In the genomic region with DNA sequence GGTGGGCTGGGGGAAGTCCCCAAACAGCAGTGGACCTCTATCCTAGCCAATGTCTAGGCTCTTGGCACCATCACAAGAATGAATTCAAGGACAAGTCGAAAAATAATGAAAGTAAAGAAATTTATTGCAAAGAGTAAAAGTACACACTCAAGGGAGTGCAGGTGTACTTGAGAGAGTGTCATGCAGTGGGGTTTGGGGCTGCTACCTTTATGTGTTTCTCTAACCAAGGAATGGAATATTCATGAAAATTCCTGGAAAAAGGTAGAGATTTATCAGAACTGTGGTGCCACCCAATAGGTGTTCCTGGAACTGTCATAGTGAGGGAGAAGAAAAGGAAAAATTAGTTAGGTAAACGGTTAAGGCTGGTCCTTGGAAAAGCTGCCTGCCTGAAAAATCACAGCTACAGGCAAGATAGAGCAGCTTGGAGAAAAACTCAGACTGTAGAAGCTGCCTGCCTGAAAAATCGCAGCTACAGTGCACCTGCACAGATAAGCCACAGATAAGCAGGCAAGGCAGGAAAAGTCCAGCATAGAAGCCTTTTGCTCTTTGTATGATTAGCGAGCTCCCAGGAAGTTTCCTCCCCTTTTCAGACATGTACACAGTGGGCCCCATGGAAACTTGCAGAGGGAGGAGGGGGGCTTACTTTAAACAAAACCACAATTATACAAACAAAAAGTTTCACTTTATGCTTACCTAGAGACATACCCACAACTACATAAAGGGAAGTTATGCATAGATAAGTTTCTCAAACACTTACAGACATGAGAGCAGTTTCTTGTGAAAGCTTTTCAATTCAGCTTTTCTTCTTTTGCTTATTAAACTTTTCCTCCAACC, we compare ENCODE assay signal across 10 cellular contexts.
A peak's percentile ranks its signal among the peaks of the same experiment; 100 is the strongest.
DNase-seq lines count a peak whose midpoint lies in the region; ATAC-seq and TF ChIP-seq lines count a peak whose summit lies in the region.
"Had no signal": no experiment of that assay in that cellular context is flagged by ENCODE, and none has a peak within 500 bp of the region (broad histone marks: within the 10 kb centered on the region; RNA-seq: fewer than 3 reads in every experiment).

No MANE protein-coding gene starts in this region.

- ATAC-seq in GM18511 (IDR thresholded peaks at IDR 0.05; ENCODE audit: unreplicated experiment) (peak; percentile 89), GM21529 (IDR thresholded peaks at IDR 0.05; ENCODE audit: unreplicated experiment) (peak; percentile 83)

- no peaks in the 10 kb centered on the region for H3K27me3 ChIP-seq in prostate gland (replicated peaks; ENCODE audit: insufficient read depth)

- H3K4me1 ChIP-seq in prostate gland (replicated peaks): peaks cover 2% of the 10 kb centered on the region

- TF ChIP-seq CTCF in prostate gland (IDR thresholded peaks at IDR 0.05): no peak

- no peak overlapping the region for H3K27ac ChIP-seq in prostate gland

- H3K9me3 ChIP-seq in prostate gland: no peaks in the 10 kb centered on the region

- no peak for TF ChIP-seq POLR2A in prostate gland (IDR thresholded peaks at IDR 0.05)

- intact Hi-C loops in prostate gland (cut with DNase I): no loop called here

- H3K4me3 ChIP-seq in Jurkat, Clone E6-1 (ENCODE audit: low read length): no peak overlapping the region
- H3K4me3 ChIP-seq in prostate gland: no peak overlapping the region

- DNase-seq in Jurkat, Clone E6-1 (ENCODE audit: low read depth, low spot score): peak; percentile 88
- DNase-seq in mucosa of gallbladder (ENCODE audit: low spot score) (peak; percentile 34), NCI-H446 (lab: John Stamatoyannopoulos, UW) (no peak), prostate gland (ENCODE audit: low spot score) (no peak), NCI-H1417 treated with DMSO at 0.1 percent for 48 hours (lab: John Stamatoyannopoulos, UW) (no peak)
- DNase-seq in central memory CD4-positive, alpha-beta T cell: no peak
- DNase-seq: glutamatergic neuron, NCI-H526 treated with DMSO at 0.1 percent for 48 hours had no signal

- H3K36me3 ChIP-seq in prostate gland: no peaks in the 10 kb centered on the region

- 35% methylated on average over 4 of the region's 4 CpGs for WGBS in prostate gland

Comparison
In these comparisons a context has a peak if more than half of its experiments do, and no peak if none do; other contexts are left out.
1. DNase-seq: peak in Jurkat, Clone E6-1 (single experiment) and mucosa of gallbladder (single experiment); none in central memory CD4-positive, alpha-beta T cell (single experiment), NCI-H446 (0 of 2), prostate gland (single experiment) and NCI-H1417 treated with DMSO at 0.1 percent for 48 hours (single experiment).